8 cellular contexts compared by ENCODE assay signal in the genomic region with DNA sequence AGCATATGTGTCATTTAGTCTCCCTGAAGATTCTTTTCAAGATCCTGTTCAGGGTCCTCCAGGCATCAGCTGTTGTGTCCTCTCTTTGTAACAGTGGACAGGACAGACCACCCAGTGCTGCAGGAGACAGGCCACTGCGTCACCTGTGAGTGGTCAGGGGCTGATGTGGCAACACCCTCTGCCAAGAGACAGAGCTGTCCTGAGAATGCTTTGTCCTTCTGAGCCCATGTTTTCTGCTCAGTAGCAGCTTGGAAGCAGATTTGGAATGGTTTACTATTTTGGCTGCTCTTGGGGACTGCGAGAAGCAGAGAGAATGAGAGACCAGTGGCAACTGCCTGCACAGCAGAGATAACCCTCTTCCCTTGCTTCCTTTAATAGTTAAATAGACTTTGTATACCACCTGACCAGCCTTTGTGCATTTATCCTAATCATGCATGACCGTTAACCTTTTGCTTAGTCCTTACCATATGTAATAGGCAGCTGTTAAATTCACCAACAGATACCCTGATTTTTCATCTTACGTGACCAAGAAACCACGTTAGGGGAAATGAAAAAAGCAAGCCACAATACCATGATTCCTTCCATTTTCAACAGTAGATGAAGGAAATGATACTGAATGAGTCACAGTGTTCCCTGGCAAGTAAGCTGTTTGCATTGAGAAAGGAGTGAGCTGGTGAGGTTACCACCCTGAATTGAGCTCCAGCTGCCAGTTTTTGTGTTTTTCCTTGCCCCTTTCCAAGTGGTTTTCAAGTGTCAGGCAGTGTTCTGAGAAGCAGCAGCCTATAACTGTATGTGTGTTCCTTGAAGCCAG. TPM values are rescaled to one million over a fixed set of nuclear protein-coding genes. Genes with fewer than 3 reads are reported as not detected.
DNase-seq lines count a peak whose midpoint lies in the region; FAIRE-seq and TF ChIP-seq lines count a peak whose summit lies in the region.

No MANE protein-coding gene starts in this region.

- no peak overlapping the region for H4K5ac ChIP-seq in H9 (ENCODE audit: insufficient read length, low read depth, low read length)

- H3K79me2 ChIP-seq in H9 (ENCODE audit: insufficient read depth, low read length): no peaks in the 10 kb centered on the region
- H3K79me2 ChIP-seq in keratinocyte (ENCODE audit: control insufficient read depth, insufficient read depth, low read length): no peaks in the 10 kb centered on the region

- H2AK5ac ChIP-seq in H9 (ENCODE audit: insufficient read length, low read length): no peak overlapping the region

- H2BK15ac ChIP-seq in H9 (ENCODE audit: low read depth, low read length): no peak overlapping the region

- H3K4ac ChIP-seq in H9 (ENCODE audit: low read depth, low read length): no peak overlapping the region

- no peaks in the 10 kb centered on the region for H3K36me3 ChIP-seq in keratinocyte (ENCODE audit: control insufficient read depth in 2 of 2, extremely low read depth in 1 of 2, insufficient read depth in 2 of 2, low read length in 2 of 2)

- H3K79me1 ChIP-seq in H9 (ENCODE audit: insufficient read depth, low read depth, low read length, poor library complexity, severe bottlenecking): no peaks in the 10 kb centered on the region

- H3K27me3 ChIP-seq in H9 (ENCODE audit: insufficient read depth, low read length) (no peaks in the 10 kb centered on the region), keratinocyte (ENCODE audit: control insufficient read depth, extremely low read depth, insufficient read depth, low read length) (no peaks in the 10 kb centered on the region)

- H2BK20ac ChIP-seq in H9 (ENCODE audit: low read depth, low read length, poor library complexity, severe bottlenecking): no peak overlapping the region

- no peak overlapping the region for H2BK12ac ChIP-seq in H9 (ENCODE audit: insufficient read length, low read depth, low read length)

- H3K9ac ChIP-seq in H9 (ENCODE audit: extremely low read depth, insufficient read length, low read length): no peak overlapping the region
- no peak overlapping the region for H3K9ac ChIP-seq in keratinocyte (ENCODE audit: control insufficient read depth, extremely low read depth, insufficient read depth, low read length)

- H3K27me3 Mint-ChIP-seq in activated CD4-positive, alpha-beta memory T cell treated with anti-CD3 and anti-CD28 coated beads, Interleukin-2, amount 10 ng/mL, durations not matched to agents 7 days and 5 days: no peaks in the 10 kb centered on the region
- H3K27me3 Mint-ChIP-seq in activated CD4-positive, alpha-beta memory T cell treated with anti-CD3 and anti-CD28 coated beads for 36 hours: no peaks in the 10 kb centered on the region
- no peaks in the 10 kb centered on the region for H3K27me3 Mint-ChIP-seq in H9 (ENCODE audit: low read depth)

- no peak overlapping the region for H3T11ph ChIP-seq in H9 (ENCODE audit: low read length)

- H2BK5ac ChIP-seq in H9 (ENCODE audit: insufficient read length, low read length): no peak overlapping the region

- no peaks in the 10 kb centered on the region for H3K36me3 Mint-ChIP-seq in activated CD4-positive, alpha-beta memory T cell treated with anti-CD3 and anti-CD28 coated beads, Interleukin-2, amount 10 ng/mL, durations not matched to agents 7 days and 5 days (ENCODE audit: low read depth)
- H3K36me3 Mint-ChIP-seq in activated CD4-positive, alpha-beta memory T cell treated with anti-CD3 and anti-CD28 coated beads for 36 hours: no peaks in the 10 kb centered on the region
- H3K36me3 Mint-ChIP-seq in H9 (ENCODE audit: insufficient read depth in 1 of 3, low read depth in 3 of 3): no peaks in the 10 kb centered on the region

- CTCF ChIA-PET in activated CD4-positive, alpha-beta memory T cell treated with anti-CD3 and anti-CD28 coated beads, Interleukin-2, amount 10 ng/mL, durations not matched to agents 7 days and 5 days (lab: Charles Lee): interaction anchor here (0.6 kb wide), 1 partner anchor 12 kb away, joined by 3 read pairs; no protein-coding TSS in a partner anchor
- CTCF ChIA-PET in activated CD4-positive, alpha-beta memory T cell treated with anti-CD3 and anti-CD28 coated beads for 36 hours (lab: Charles Lee): no interaction called here

- DNase-seq in activated CD4-positive, alpha-beta memory T cell treated with anti-CD3 and anti-CD28 coated beads, Interleukin-2, amount 10 ng/mL, durations not matched to agents 7 days and 5 days: no peak
- DNase-seq in activated CD4-positive, alpha-beta memory T cell treated with anti-CD3 and anti-CD28 coated beads for 36 hours: no peak
- DNase-seq in H9: no peak
- DNase-seq in LHCN-M2 (ENCODE audit: low read depth): peak; percentile 88
- peak; percentile 75 for DNase-seq in amniotic epithelial cell (ENCODE audit: low read depth)
- DNase-seq in keratinocyte (ENCODE audit: low read depth, low spot score): peak; percentile 7
- DNase-seq in cortex of kidney (lab: John Stamatoyannopoulos, UW): no peak
- DNase-seq in NCI-H82 treated with DMSO at 0.1 percent for 48 hours (lab: John Stamatoyannopoulos, UW; ENCODE audit: unreplicated experiment): no peak

- intact Hi-C loops in activated CD4-positive, alpha-beta memory T cell treated with anti-CD3 and anti-CD28 coated beads for 36 hours (cut with micrococcal nuclease): no loop called here

- H3K27ac Mint-ChIP-seq in activated CD4-positive, alpha-beta memory T cell treated with anti-CD3 and anti-CD28 coated beads, Interleukin-2, amount 10 ng/mL, durations not matched to agents 7 days and 5 days: peak overlapping the region; percentile 31
- H3K27ac Mint-ChIP-seq in activated CD4-positive, alpha-beta memory T cell treated with anti-CD3 and anti-CD28 coated beads for 36 hours: no peak overlapping the region
- peak overlapping the region in 2 of 3 experiments; percentile 45 to 76; a peak in 2 of 7 replicates for H3K27ac Mint-ChIP-seq in H9

- no peaks in the 10 kb centered on the region for H3K23me2 ChIP-seq in H9 (ENCODE audit: insufficient read length, low read depth, low read length, poor library complexity, severe bottlenecking)

- H3K23ac ChIP-seq in H9 (ENCODE audit: insufficient read length, low read depth, low read length): no peak overlapping the region

- peaks cover 56% of the 10 kb centered on the region for H3K4me1 Mint-ChIP-seq in activated CD4-positive, alpha-beta memory T cell treated with anti-CD3 and anti-CD28 coated beads, Interleukin-2, amount 10 ng/mL, durations not matched to agents 7 days and 5 days
- peaks cover 12% of the 10 kb centered on the region for H3K4me1 Mint-ChIP-seq in activated CD4-positive, alpha-beta memory T cell treated with anti-CD3 and anti-CD28 coated beads for 36 hours (ENCODE audit: low read depth)
- peaks cover 11 to 15% of the 10 kb centered on the region in 2 experiments for H3K4me1 Mint-ChIP-seq in H9

- no peak overlapping the region for H2AFZ ChIP-seq in H9 (ENCODE audit: low read length)
- peak overlapping the region; percentile 32 for H2AFZ ChIP-seq in keratinocyte (ENCODE audit: control insufficient read depth, low read length)

- H3K9me3 ChIP-seq in H9 (ENCODE audit: control insufficient read depth, low read depth, low read length): no peaks in the 10 kb centered on the region
- H3K9me3 ChIP-seq in keratinocyte (ENCODE audit: control insufficient read depth, low read depth, low read length): no peaks in the 10 kb centered on the region

- no peak for TF ChIP-seq CTCF in H9 (conservative IDR thresholded peaks at IDR 0.05)
- TF ChIP-seq CTCF in keratinocyte (optimal IDR thresholded peaks at IDR 0.05 in 1 of 3, IDR thresholded peaks at IDR 0.05 in 1 of 3, conservative IDR thresholded peaks at IDR 0.05 in 1 of 3; ENCODE audit: extremely low read depth in 1 of 3, insufficient read depth in 2 of 3, low read length in 3 of 3): no peak

- H3K4me3 ChIP-seq in keratinocyte (ENCODE audit: control insufficient read depth in 2 of 3, extremely low read depth in 1 of 3, insufficient read depth in 2 of 3, low read depth in 1 of 3, low read length in 3 of 3): no peak overlapping the region

- H3K18ac ChIP-seq in H9 (ENCODE audit: insufficient read length, low read depth, low read length): no peak overlapping the region

- H3K14ac ChIP-seq in H9 (ENCODE audit: insufficient read depth, low read length): no peak overlapping the region

- H2BK120ac ChIP-seq in H9 (ENCODE audit: low read depth, low read length, poor library complexity, severe bottlenecking): no peak overlapping the region

- POLR2A ChIA-PET in activated CD4-positive, alpha-beta memory T cell treated with anti-CD3 and anti-CD28 coated beads, Interleukin-2, amount 10 ng/mL, durations not matched to agents 7 days and 5 days (lab: Charles Lee): no interaction called here
- POLR2A ChIA-PET in activated CD4-positive, alpha-beta memory T cell treated with anti-CD3 and anti-CD28 coated beads for 36 hours (lab: Charles Lee): interaction anchor here (0.7 kb wide), 1 partner anchor 268 kb away, joined by 4 read pairs; no protein-coding TSS in a partner anchor

- H4K8ac ChIP-seq in H9 (replicated peaks; ENCODE audit: insufficient read length, low read depth, low read length): no peak overlapping the region

- H3K27ac ChIP-seq in H9 (ENCODE audit: insufficient read length, low read depth, low read length) (no peak overlapping the region), keratinocyte (ENCODE audit: control insufficient read depth, insufficient read depth, low read length) (peak overlapping the region; percentile 1)

- H3K4me1 ChIP-seq in H9 (ENCODE audit: insufficient read depth, low read length) (no peaks in the 10 kb centered on the region), keratinocyte (ENCODE audit: control insufficient read depth, extremely low read depth, insufficient read depth, low read length) (peaks cover 15% of the 10 kb centered on the region)

- dilution Hi-C loops in keratinocyte (cut with MboI; ENCODE audit: extremely low pct_ligation_motif_present, low sequenced_read_pairs): no loop called here

- no peak overlapping the region for H4K91ac ChIP-seq in H9 (ENCODE audit: insufficient read length, low read depth, low read length)

- H3K4me3 Mint-ChIP-seq in activated CD4-positive, alpha-beta memory T cell treated with anti-CD3 and anti-CD28 coated beads, Interleukin-2, amount 10 ng/mL, durations not matched to agents 7 days and 5 days: no peak overlapping the region
- no peak overlapping the region for H3K4me3 Mint-ChIP-seq in activated CD4-positive, alpha-beta memory T cell treated with anti-CD3 and anti-CD28 coated beads for 36 hours
- no peak overlapping the region for H3K4me3 Mint-ChIP-seq in H9

- FAIRE-seq in keratinocyte (lab: Jason Lieb, UNC): peak; percentile 95

- H3K9me1 ChIP-seq in keratinocyte (ENCODE audit: control insufficient read depth, extremely low read depth, insufficient read depth, low read length): no peaks in the 10 kb centered on the region

- WGBS in H9 (ENCODE audit: extremely low coverage, insufficient read length, low lambda C conversion rate): no CpG with 5 or more reads among the region's 5 CpGs

- H3K9me3 Mint-ChIP-seq in activated CD4-positive, alpha-beta memory T cell treated with anti-CD3 and anti-CD28 coated beads, Interleukin-2, amount 10 ng/mL, durations not matched to agents 7 days and 5 days: no peaks in the 10 kb centered on the region
- no peaks in the 10 kb centered on the region for H3K9me3 Mint-ChIP-seq in activated CD4-positive, alpha-beta memory T cell treated with anti-CD3 and anti-CD28 coated beads for 36 hours
- H3K9me3 Mint-ChIP-seq in H9: no peaks in the 10 kb centered on the region

- H3K56ac ChIP-seq in H9 (ENCODE audit: insufficient read length, low read depth, low read length): no peak overlapping the region

- H3K4me2 ChIP-seq in H9 (ENCODE audit: insufficient read depth, insufficient read length, low read length): no peak overlapping the region
- H3K4me2 ChIP-seq in keratinocyte (ENCODE audit: control insufficient read depth, extremely low read depth, insufficient read depth, low read depth, low read length): peak overlapping the region; percentile 54

- H4K20me1 ChIP-seq in H9 (ENCODE audit: control insufficient read depth, insufficient read depth, insufficient read length): no peaks in the 10 kb centered on the region
- H4K20me1 ChIP-seq in keratinocyte (ENCODE audit: control insufficient read depth, extremely low read depth, insufficient read depth, low read length): no peaks in the 10 kb centered on the region

RNA-seq across cellular contexts. Expression of gene B3GALNT1, which starts 35.5 kb away (rescaled TPM):
- 1 to 10 TPM; 3.9 to 4.1 TPM for total RNA-seq in activated CD4-positive, alpha-beta memory T cell treated with anti-CD3 and anti-CD28 coated beads, Interleukin-2, amount 10 ng/mL, durations not matched to agents 7 days and 5 days
- 1 to 10 TPM in 1 of 2 experiments, under 1 TPM in 1; 0.56 to 1.6 TPM for total RNA-seq in activated CD4-positive, alpha-beta memory T cell treated with anti-CD3 and anti-CD28 coated beads for 36 hours
- total RNA-seq in H9 (2021) (13.2 and 14.7 TPM in 2 replicates), LHCN-M2 (2014; rRNA removed) (3.1 and 6.4 TPM in 2 replicates)
- polyA plus RNA-seq in LHCN-M2 (2012): 1.9 TPM
- polyA plus RNA-seq in keratinocyte: 2.3 to 5.0 TPM (median 3.6 TPM) in 3 replicates
- polyA plus RNA-seq in keratinocyte (2011; ENCODE audit: low read depth): 0.27 TPM
- 2.1 and 3.2 TPM in 2 replicates for polyA plus RNA-seq in keratinocyte (2011; cell fraction: cytosol; rRNA removed)
- 3.9 and 4.4 TPM in 2 replicates for polyA plus RNA-seq in keratinocyte (2011; cell fraction: nucleus; rRNA removed)
- 0.59 and 4.1 TPM in 2 replicates for polyA plus RNA-seq in keratinocyte (2012; ENCODE audit: low replicate concordance)
- 5.2 to 14.3 TPM (median 8.1 TPM) in 3 replicates for polyA minus RNA-seq in keratinocyte
- polyA minus RNA-seq in keratinocyte (2011; cell fraction: cytosol; rRNA and poly(A)+ RNA removed): 9.6 TPM
- 3.3 and 4.7 TPM in 2 replicates for polyA minus RNA-seq in keratinocyte (2011; cell fraction: nucleus; rRNA and poly(A)+ RNA removed)

Comparison
In these comparisons a context has a peak if more than half of its experiments do, and no peak if none do; other contexts are left out.
1. DNase-seq: peak in LHCN-M2 (single experiment), amniotic epithelial cell (single experiment) and keratinocyte (single experiment); none in activated CD4-positive, alpha-beta memory T cell treated with anti-CD3 and anti-CD28 coated beads, Interleukin-2, amount 10 ng/mL, durations not matched to agents 7 days and 5 days (single experiment), activated CD4-positive, alpha-beta memory T cell treated with anti-CD3 and anti-CD28 coated beads for 36 hours (single experiment), H9 (single experiment), cortex of kidney (single experiment) and NCI-H82 treated with DMSO at 0.1 percent for 48 hours (single experiment).